21 cellular contexts compared by ENCODE assay signal in the genomic region with DNA sequence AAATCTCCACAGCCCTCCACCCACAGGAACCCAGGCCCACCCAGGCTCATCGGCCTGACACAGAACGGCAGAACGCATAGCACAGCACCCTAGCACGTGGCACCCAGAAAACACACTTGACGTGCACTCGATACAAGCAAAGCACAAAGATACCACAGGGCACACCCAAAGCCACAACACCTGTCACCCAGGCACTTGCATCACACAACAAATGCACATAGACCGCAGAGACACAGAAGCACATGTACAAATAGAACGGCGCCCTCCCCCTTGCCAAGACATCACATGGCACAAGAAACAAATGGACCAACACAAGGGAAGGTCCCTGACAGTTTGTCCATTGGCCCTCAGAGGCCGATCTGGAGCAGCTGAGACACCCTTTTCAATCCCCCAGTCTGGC.
"Had no signal": no experiment of that assay in that cellular context is flagged by ENCODE, and none has a peak within 500 bp of the region (broad histone marks: within the 10 kb centered on the region; RNA-seq: fewer than 3 reads in every experiment).

No MANE protein-coding gene starts in this region.

- H3K27me3 Mint-ChIP-seq: activated CD4-positive, alpha-beta memory T cell treated with anti-CD3 and anti-CD28 coated beads, Interleukin-2, amount 10 ng/mL, durations not matched to agents 7 days and 5 days; activated CD4-positive, alpha-beta T cell treated with anti-CD3 and anti-CD28 coated beads for 36 hours had no signal

- H3K27ac ChIP-seq: cardiac muscle cell, colonic mucosa, esophagus muscularis mucosa, hepatocyte, thoracic aorta, upper lobe of right lung, WERI-Rb-1 had no signal

- H3K36me3 ChIP-seq: cardiac muscle cell, colonic mucosa, esophagus muscularis mucosa, thoracic aorta, upper lobe of right lung, WERI-Rb-1 had no signal

- H3K4me2 ChIP-seq: hepatocyte had no signal

- H2AFZ ChIP-seq: hepatocyte had no signal

- H3K27me3 ChIP-seq: cardiac muscle cell, colonic mucosa, esophagus muscularis mucosa, hepatocyte, upper lobe of right lung had no signal

- FAIRE-seq: keratinocyte had no signal

- H3K4me1 Mint-ChIP-seq: activated CD4-positive, alpha-beta memory T cell treated with anti-CD3 and anti-CD28 coated beads, Interleukin-2, amount 10 ng/mL, durations not matched to agents 7 days and 5 days; activated CD4-positive, alpha-beta T cell treated with anti-CD3 and anti-CD28 coated beads for 36 hours; natural killer cell had no signal

- DNase-seq: activated CD4-positive, alpha-beta memory T cell treated with anti-CD3 and anti-CD28 coated beads, Interleukin-2, amount 10 ng/mL, durations not matched to agents 7 days and 5 days; activated CD4-positive, alpha-beta T cell treated with anti-CD3 and anti-CD28 coated beads for 36 hours; activated effector memory CD4-positive, alpha-beta T cell treated with Interleukin-2 at 50 U/mL for 16 hours; activated T-cell treated with anti-CD3 and anti-CD28 coated beads, Interleukin-2, amount 50 U/mL, for 4 hours; colonic mucosa; mucosa of descending colon; natural killer cell; occipital lobe; right cardiac atrium; stimulated activated CD4-positive, alpha-beta T cell treated with anti-CD3 and anti-CD28 coated beads, Interleukin-1b, Interleukin-23, amount 100 ng/mL, for 48 hours; upper lobe of right lung; WERI-Rb-1 had no signal

- H3K4me3 ChIP-seq: cardiac muscle cell, colonic mucosa, esophagus muscularis mucosa, hepatocyte, mucosa of descending colon, thoracic aorta, upper lobe of right lung had no signal

- H3K79me2 ChIP-seq: hepatocyte had no signal

- H3K9me3 Mint-ChIP-seq: activated CD4-positive, alpha-beta memory T cell treated with anti-CD3 and anti-CD28 coated beads, Interleukin-2, amount 10 ng/mL, durations not matched to agents 7 days and 5 days; activated naive CD4-positive, alpha-beta T cell treated with anti-CD3 and anti-CD28 coated beads, Interleukin-2, amount 50 U/mL, for 72 hours; activated T-cell treated with anti-CD3 and anti-CD28 coated beads, Interleukin-2, amount 50 U/mL, for 4 hours; natural killer cell; T-helper 1 cell treated with Interleukin-12 subunit alpha and Interleukin-12 subunit beta and Interleukin-4 antibody, amounts not matched to agents 30 μg/mL and 1 μg/mL, for 36 hours had no signal

- H3K9me3 ChIP-seq: colonic mucosa, esophagus muscularis mucosa, mucosa of descending colon, thoracic aorta, upper lobe of right lung had no signal

- ATAC-seq: activated CD4-positive, alpha-beta T cell treated with anti-CD3 and anti-CD28 coated beads for 36 hours; activated naive CD4-positive, alpha-beta T cell treated with anti-CD3 and anti-CD28 coated beads, Interleukin-2, amount 50 U/mL, for 72 hours; activated T-cell treated with anti-CD3 and anti-CD28 coated beads, Interleukin-2, amount 50 U/mL, for 4 hours; left lobe of liver; mucosa of descending colon; natural killer cell; right cardiac atrium had no signal

- H3K4me1 ChIP-seq: colonic mucosa, esophagus muscularis mucosa, upper lobe of right lung had no signal

- H3K27ac Mint-ChIP-seq: activated CD4-positive, alpha-beta memory T cell treated with anti-CD3 and anti-CD28 coated beads, Interleukin-2, amount 10 ng/mL, durations not matched to agents 7 days and 5 days; activated CD4-positive, alpha-beta T cell treated with anti-CD3 and anti-CD28 coated beads for 36 hours; activated naive CD4-positive, alpha-beta T cell treated with anti-CD3 and anti-CD28 coated beads, Interleukin-2, amount 50 U/mL, for 72 hours; natural killer cell; progenitor cell of endocrine pancreas; T-helper 1 cell treated with Interleukin-12 subunit alpha and Interleukin-12 subunit beta and Interleukin-4 antibody, amounts not matched to agents 30 μg/mL and 1 μg/mL, for 36 hours had no signal

- H3K4me3 Mint-ChIP-seq: activated CD4-positive, alpha-beta memory T cell treated with anti-CD3 and anti-CD28 coated beads, Interleukin-2, amount 10 ng/mL, durations not matched to agents 7 days and 5 days; activated CD4-positive, alpha-beta T cell treated with anti-CD3 and anti-CD28 coated beads for 36 hours; activated T-cell treated with anti-CD3 and anti-CD28 coated beads, Interleukin-2, amount 50 U/mL, for 4 hours; natural killer cell; T-helper 1 cell treated with Interleukin-12 subunit alpha and Interleukin-12 subunit beta and Interleukin-4 antibody, amounts not matched to agents 30 μg/mL and 1 μg/mL, for 36 hours had no signal

- H3K36me3 Mint-ChIP-seq: activated naive CD4-positive, alpha-beta T cell treated with anti-CD3 and anti-CD28 coated beads, Interleukin-2, amount 50 U/mL, for 72 hours; natural killer cell had no signal
